ENCODE assay signal across 27 cellular contexts in genomic region chrX:152231106-152231505, GRCh38.
"Had no signal": no experiment of that assay in that cellular context is flagged by ENCODE, and none has a peak within 500 bp of the region (broad histone marks: within the 10 kb centered on the region; RNA-seq: fewer than 3 reads in every experiment).

No MANE protein-coding gene starts in this region.

- H3K27ac ChIP-seq: neural progenitor cell, ovary, psoas muscle, right lobe of liver, sigmoid colon, spleen, suprapubic skin, testis, tibial artery, transverse colon, upper lobe of right lung, uterus had no signal

- H3K9me3 ChIP-seq: ovary, sigmoid colon, suprapubic skin, testis, transverse colon, upper lobe of right lung, uterus had no signal

- H3K4me3 ChIP-seq: neural progenitor cell, ovary, psoas muscle, right lobe of liver, sigmoid colon, smooth muscle cell, spleen, suprapubic skin, testis, tibial artery, transverse colon, upper lobe of right lung, uterus had no signal

- H3K27me3 ChIP-seq: neural progenitor cell, ovary, right lobe of liver, sigmoid colon, spleen, suprapubic skin, testis, tibial artery, transverse colon, upper lobe of right lung had no signal

- H3K36me3 ChIP-seq: neural progenitor cell, ovary, right lobe of liver, sigmoid colon, spleen, suprapubic skin, tibial artery, transverse colon, upper lobe of right lung, uterus had no signal

- H3K4me2 ChIP-seq: neural progenitor cell, smooth muscle cell had no signal

- H3K4me1 ChIP-seq: neural progenitor cell, psoas muscle, right lobe of liver, sigmoid colon, spleen, suprapubic skin, testis, tibial artery, transverse colon, upper lobe of right lung, uterus had no signal

- DNase-seq: naive thymus-derived CD4-positive, alpha-beta T cell; natural killer cell; occipital lobe; ovary; psoas muscle; right cardiac atrium; right lobe of liver; sigmoid colon; spleen; stimulated activated CD4-positive, alpha-beta T cell treated with anti-CD3 and anti-CD28 coated beads, Interleukin-12 subunit alpha, Interleukin-12 subunit beta, amount 100 ng/mL, for 4 hours; stimulated activated CD4-positive, alpha-beta T cell treated with anti-CD3 and anti-CD28 coated beads, Interleukin-1b, Interleukin-23, amount 100 ng/mL, for 48 hours; stimulated activated CD4-positive, alpha-beta T cell treated with anti-CD3 and anti-CD28 coated beads, Interleukin-4, amount 100 ng/mL, for 1 hour; stimulated activated CD4-positive, alpha-beta T cell treated with anti-CD3 and anti-CD28 coated beads, Interleukin-4, amount 100 ng/mL, for 4 hours; stimulated activated CD8-positive, alpha-beta memory T cell treated with anti-CD3 and anti-CD28 coated beads, Interleukin-4, amount 100 ng/mL, for 48 hours; stimulated activated naive CD4-positive, alpha-beta T cell; stimulated activated naive CD8-positive, alpha-beta T cell treated with anti-CD3 and anti-CD28 coated beads, Interleukin-15, amount 100 ng/mL, for 72 hours; stimulated activated naive CD8-positive, alpha-beta T cell treated with anti-CD3 and anti-CD28 coated beads, Interleukin-15, Interleukin-2, amounts not matched to agents 100 U/mL and 50 U/mL, for 24 hours; substantia nigra; testis; tibial artery; transverse colon; upper lobe of right lung; uterus had no signal

- H2AFZ ChIP-seq: neural progenitor cell had no signal

- ATAC-seq: naive thymus-derived CD4-positive, alpha-beta T cell; natural killer cell; psoas muscle; right cardiac atrium; right lobe of liver; stimulated activated memory B cell treated with anti-CD40 and anti-IgM and Interleukin-4, amounts not matched to agents 10 μg/mL and 1 μg/mL and 100 μg/mL, for 72 hours; stimulated activated naive CD8-positive, alpha-beta T cell treated with anti-CD3 and anti-CD28 coated beads, Interleukin-15, amount 100 ng/mL, for 72 hours; stimulated activated naive CD8-positive, alpha-beta T cell treated with anti-CD3 and anti-CD28 coated beads, Interleukin-15, Interleukin-2, amounts not matched to agents 100 U/mL and 50 U/mL, for 24 hours; upper lobe of right lung had no signal

- H3K9ac ChIP-seq: neural progenitor cell had no signal
